8 cellular contexts compared by ENCODE assay signal in genomic region chrX:109733658-109734022, GRCh38. TPM values are rescaled to one million over a fixed set of nuclear protein-coding genes. Genes with fewer than 3 reads are reported as not detected.
DNase-seq lines count a peak whose midpoint lies in the region; ATAC-seq and TF ChIP-seq lines count a peak whose summit lies in the region.

No MANE protein-coding gene starts in this region.

- H3K36me3 ChIP-seq in endodermal cell (ENCODE audit: control insufficient read depth, insufficient read depth, low read length), result no peaks in the 10 kb centered on the region

- H3K9me3 Mint-ChIP-seq in Calu3 (ENCODE audit: low read depth, unreplicated experiment) (no peaks in the 10 kb centered on the region), endodermal cell (no peaks in the 10 kb centered on the region)

- H3K9ac ChIP-seq in endodermal cell (ENCODE audit: extremely low read depth, low read length, poor library complexity, severe bottlenecking), result peak overlapping the region; percentile 3

- H3K36me3 Mint-ChIP-seq in Calu3 (ENCODE audit: insufficient read depth, unreplicated experiment) (peaks cover 23% of the 10 kb centered on the region), endodermal cell (ENCODE audit: low read depth) (peaks cover 6% of the 10 kb centered on the region)

- no peaks in the 10 kb centered on the region for H3K9me3 ChIP-seq in endodermal cell (ENCODE audit: control insufficient read depth, low read length)

- H3K27me3 ChIP-seq in endodermal cell (ENCODE audit: control insufficient read depth, insufficient read depth, low read length, poor library complexity, severe bottlenecking), result no peaks in the 10 kb centered on the region

- CTCF ChIA-PET in Calu3 (lab: Charles Lee), result interaction anchor here (2.7 kb wide), 1 partner anchor 124 kb away, joined by 11 read pairs; no protein-coding TSS in a partner anchor

- H3K27ac ChIP-seq in endodermal cell (ENCODE audit: low read depth, low read length), result no peak overlapping the region

- WGBS in endodermal cell (ENCODE audit: insufficient coverage in 1 of 2, insufficient read length in 1 of 2), 2 experiments, result 18 to 30% methylated on average over 6 to 10 of the region's 10 CpGs

- no TSS peak for BruUV-seq in Calu3 (replicated peaks; lab: Mats Ljungman, UMichigan)

- H3K4me1 Mint-ChIP-seq in Calu3 (ENCODE audit: low read depth, unreplicated experiment) (no peaks in the 10 kb centered on the region), endodermal cell (peaks cover 13% of the 10 kb centered on the region)

- peak overlapping the region; percentile 94 for H3K4me3 ChIP-seq in endodermal cell (ENCODE audit: low read length)

- H3K27ac Mint-ChIP-seq in Calu3 (ENCODE audit: unreplicated experiment) (no peak overlapping the region), endodermal cell (peak overlapping the region; percentile 69)

- ATAC-seq in omental fat pad (ENCODE audit: low FRiP score) (peak; percentile 6), GM18517 (IDR thresholded peaks at IDR 0.05; ENCODE audit: unreplicated experiment) (no peak)

- intact Hi-C loops in Calu3 (cut with micrococcal nuclease; ENCODE audit: unreplicated experiment), result loop anchor here (2.0 to 5.0 kb wide), 2 partner anchors 44 to 123 kb away; no protein-coding TSS in a partner anchor

- DNase-seq in Calu3 (no peak), NCI-H82 treated with DMSO at 0.1 percent for 48 hours (lab: John Stamatoyannopoulos, UW; ENCODE audit: unreplicated experiment) (peak; percentile 49), endodermal cell (no peak), omental fat pad (ENCODE audit: low spot score) (no peak), NCI-H69 (lab: John Stamatoyannopoulos, UW) (no peak), SHP77 treated with DMSO at 0.1 percent for 48 hours (lab: John Stamatoyannopoulos, UW) (no peak)
- no peak for DNase-seq in NK-92 treated with Interleukin-12 subunit alpha and Interleukin-12 subunit beta, amount 100 ng/mL, for 24 hours (lab: John Stamatoyannopoulos, UW)

- TF ChIP-seq CTCF in Calu3 (IDR thresholded peaks at IDR 0.05; ENCODE audit: unreplicated experiment) (no peak), endodermal cell (conservative IDR thresholded peaks at IDR 0.05) (no peak), omental fat pad (IDR thresholded peaks at IDR 0.05) (no peak)

- no peaks in the 10 kb centered on the region for H3K4me1 ChIP-seq in endodermal cell (ENCODE audit: control insufficient read depth, insufficient read depth, low read length)

- H3K4me3 Mint-ChIP-seq in Calu3 (ENCODE audit: low read depth, unreplicated experiment), result peak overlapping the region; percentile 91
- H3K4me3 Mint-ChIP-seq in endodermal cell, result peak overlapping the region; percentile 97

- H3K27me3 Mint-ChIP-seq in Calu3 (ENCODE audit: unreplicated experiment), result no peaks in the 10 kb centered on the region
- H3K27me3 Mint-ChIP-seq in endodermal cell (ENCODE audit: insufficient read depth), result peaks cover 25% of the 10 kb centered on the region

RNA-seq across cellular contexts. Expression of gene ACSL4, which starts 0.6 kb away (rescaled TPM):
- total RNA-seq in Calu3 (2022) (64.8 and 72.4 TPM in 2 replicates), endodermal cell (10 to 100 TPM; 31.3 to 47.9 TPM), omental fat pad (100 to 1,000 TPM in 3 of 4 donors, 10 to 100 TPM in 1; 94.7 to 244 (median 166) TPM)
- 33.0 TPM for polyA plus RNA-seq in endodermal cell (2013, experiment 1 of 2)
- polyA plus RNA-seq in endodermal cell (2013, experiment 2 of 2), result 34.9 TPM
